14 cellular contexts compared by ENCODE assay signal in the genomic region with DNA sequence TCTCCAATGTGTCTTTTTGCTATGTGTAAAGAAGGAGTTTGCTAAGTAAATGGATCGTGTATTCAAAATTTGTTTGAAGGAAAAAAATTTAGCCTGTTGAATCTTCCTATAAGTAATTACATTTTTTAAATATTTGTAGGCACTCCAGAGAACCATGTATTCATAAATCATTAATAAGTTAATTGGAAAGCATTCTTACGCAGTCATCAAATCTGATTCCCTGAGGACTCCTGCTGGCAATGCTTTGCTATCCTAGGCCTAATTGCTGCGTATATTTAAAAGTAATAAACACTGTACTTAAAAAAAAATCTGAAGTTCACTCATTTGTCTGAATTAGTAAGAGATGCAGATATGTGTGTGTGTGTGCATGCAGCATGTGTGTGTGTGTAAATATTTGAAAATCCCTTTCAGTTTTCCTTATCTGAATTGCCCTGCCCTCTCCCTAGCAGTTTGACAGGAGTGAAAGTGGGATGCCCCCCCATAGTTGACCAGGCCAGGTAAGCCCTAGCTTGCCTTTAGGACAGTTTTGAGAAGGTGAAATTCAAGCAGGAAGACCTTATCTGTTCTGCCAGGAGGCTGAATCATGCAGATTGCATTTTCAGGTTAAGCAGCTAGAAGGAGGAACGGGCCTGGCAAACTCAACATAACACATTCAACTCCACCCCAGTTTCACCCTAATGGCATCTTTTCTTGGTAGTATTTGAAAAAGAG.
"Had no signal": no experiment of that assay in that cellular context is flagged by ENCODE, and none has a peak within 500 bp of the region (broad histone marks: within the 10 kb centered on the region; RNA-seq: fewer than 3 reads in every experiment).

No MANE protein-coding gene starts in this region.

- H3K4me1 Mint-ChIP-seq: activated naive CD4-positive, alpha-beta T cell treated with anti-CD3 and anti-CD28 coated beads, Interleukin-2, amount 50 U/mL, for 24 hours; brain had no signal

- H3K36me3 Mint-ChIP-seq: activated naive CD4-positive, alpha-beta T cell treated with anti-CD3 and anti-CD28 coated beads, Interleukin-2, amount 50 U/mL, for 24 hours; brain; type B pancreatic cell had no signal

- DNase-seq: activated CD4-positive, alpha-beta T cell treated with anti-CD3 and anti-CD28 coated beads, Interleukin-2, amount 50 U/mL, for 4 hours; activated CD4-positive, CD25-positive, alpha-beta regulatory T cell treated with anti-CD3 and anti-CD28 coated beads, Interleukin-2, amount 50 U/mL, for 72 hours; activated T-cell treated with anti-CD3 and anti-CD28 coated beads, Interleukin-2, amount 50 U/mL, for 1 hour; cerebellar nuclear complex; foreskin melanocyte; heart right ventricle; islet precursor cell; stimulated activated CD4-positive, alpha-beta T cell treated with anti-CD3 and anti-CD28 coated beads, Interleukin-2, amount 100 ng/mL, for 48 hours; stimulated activated naive CD4-positive, alpha-beta T cell treated with Interleukin-2 at 50 U/mL for 16 hours had no signal

- H3K27ac Mint-ChIP-seq: activated naive CD4-positive, alpha-beta T cell treated with anti-CD3 and anti-CD28 coated beads, Interleukin-2, amount 50 U/mL, for 24 hours; brain; dendritic cell treated with granulocyte-macrophage colony-stimulating factor and Interleukin-4, amounts not matched to agents 40 ng/mL and 50 ng/mL, for 4 days; type B pancreatic cell had no signal

- H3K27ac ChIP-seq: heart right ventricle had no signal

- ATAC-seq: esophagus mucosa, heart right ventricle had no signal

- H3K4me3 Mint-ChIP-seq: activated naive CD4-positive, alpha-beta T cell treated with anti-CD3 and anti-CD28 coated beads, Interleukin-2, amount 50 U/mL, for 24 hours; brain; dendritic cell treated with granulocyte-macrophage colony-stimulating factor and Interleukin-4, amounts not matched to agents 40 ng/mL and 50 ng/mL, for 4 days; type B pancreatic cell had no signal

- H3K27me3 ChIP-seq: heart right ventricle had no signal

- H3K36me3 ChIP-seq: heart right ventricle had no signal

- H3K9me3 Mint-ChIP-seq: dendritic cell treated with granulocyte-macrophage colony-stimulating factor and Interleukin-4, amounts not matched to agents 40 ng/mL and 50 ng/mL, for 4 days; type B pancreatic cell had no signal

- H3K27me3 Mint-ChIP-seq: brain had no signal

- H3K4me1 ChIP-seq: heart right ventricle had no signal

- H3K4me3 ChIP-seq: heart right ventricle had no signal
